35 cellular contexts compared by ENCODE assay signal in genomic region chr11:28459912-28460311, GRCh38.
"Had no signal": no experiment of that assay in that cellular context is flagged by ENCODE, and none has a peak within 500 bp of the region (broad histone marks: within the 10 kb centered on the region; RNA-seq: fewer than 3 reads in every experiment).

No MANE protein-coding gene starts in this region.

- FAIRE-seq: astrocyte, TTC549 had no signal

- H3K36me3 ChIP-seq: adrenal gland, brain microvascular endothelial cell, breast epithelium had no signal

- H3K4me3 ChIP-seq: adrenal gland, body of pancreas, breast epithelium had no signal

- H3K9me3 ChIP-seq: adrenal gland, body of pancreas, breast epithelium had no signal

- ATAC-seq: activated CD4-positive, alpha-beta T cell treated with anti-CD3 and anti-CD28 coated beads for 36 hours; activated CD4-positive, CD25-positive, alpha-beta regulatory T cell treated with anti-CD3 and anti-CD28 coated beads, Interleukin-2, amount 50 U/mL, for 24 hours; activated CD8-positive, alpha-beta memory T cell treated with anti-CD3 and anti-CD28 coated beads, Interleukin-2, amount 10 ng/mL, durations not matched to agents 7 days and 5 days; activated CD8-positive, alpha-beta T cell treated with anti-CD3 and anti-CD28 coated beads, Interleukin-2, amount 10 ng/mL, durations not matched to agents 7 days and 5 days; activated naive CD4-positive, alpha-beta T cell treated with anti-CD3 and anti-CD28 coated beads, Interleukin-2, amount 50 U/mL, for 72 hours; activated T-helper 17 cell treated with anti-CD3 and anti-CD28 coated beads, Interleukin-2, amount 50 U/mL, for 72 hours; body of pancreas had no signal

- H3K4me1 ChIP-seq: adrenal gland, body of pancreas, breast epithelium had no signal

- DNase-seq: activated CD4-positive, alpha-beta memory T cell treated with anti-CD3 and anti-CD28 coated beads, Interleukin-2, amount 10 ng/mL, durations not matched to agents 7 days and 5 days; activated CD4-positive, alpha-beta T cell treated with anti-CD3 and anti-CD28 coated beads for 1 hour; activated CD4-positive, alpha-beta T cell treated with anti-CD3 and anti-CD28 coated beads for 36 hours; activated CD4-positive, alpha-beta T cell treated with anti-CD3 and anti-CD28 coated beads for 48 hours; activated CD4-positive, alpha-beta T cell treated with anti-CD3 and anti-CD28 coated beads, Interleukin-2, amount 10 ng/mL, durations not matched to agents 7 days and 5 days; activated CD4-positive, alpha-beta T cell treated with anti-CD3 and anti-CD28 coated beads, Interleukin-2, amount 50 U/mL, for 48 hours; activated CD4-positive, CD25-positive, alpha-beta regulatory T cell; activated CD8-positive, alpha-beta memory T cell treated with anti-CD3 and anti-CD28 coated beads for 24 hours; activated CD8-positive, alpha-beta memory T cell treated with anti-CD3 and anti-CD28 coated beads, Interleukin-2, amount 10 ng/mL, durations not matched to agents 7 days and 5 days; activated CD8-positive, alpha-beta memory T cell treated with anti-CD3 and anti-CD28 coated beads, Interleukin-2, amount 50 U/mL, for 48 hours; activated CD8-positive, alpha-beta T cell treated with anti-CD3 and anti-CD28 coated beads, Interleukin-2, amount 10 ng/mL, durations not matched to agents 7 days and 5 days; activated effector memory CD4-positive, alpha-beta T cell treated with anti-CD3 and anti-CD28 coated beads, Interleukin-2, amount 50 U/mL, for 16 hours; activated gamma-delta T cell treated with Interleukin-2 at 50 U/mL for 16 hours; activated naive CD4-positive, alpha-beta T cell; activated naive CD4-positive, alpha-beta T cell treated with anti-CD3 and anti-CD28 coated beads for 36 hours; activated naive CD4-positive, alpha-beta T cell treated with anti-CD3 and anti-CD28 coated beads, Interleukin-2, amount 50 U/mL, for 16 hours; activated naive CD8-positive, alpha-beta T cell treated with anti-CD3 and anti-CD28 coated beads for 36 hours; activated T-cell treated with anti-CD3 and anti-CD28 coated beads, Interleukin-2, amount 50 U/mL, for 24 hours; activated T-cell treated with anti-CD3 and anti-CD28 coated beads, Interleukin-2, amount 50 U/mL, for 48 hours; adrenal gland; amniotic stem cell; aorta; body of pancreas; brain microvascular endothelial cell; central memory CD4-positive, alpha-beta T cell; T-helper 1 cell; T-helper 2 cell; T-helper 9 cell had no signal

- H3K27me3 ChIP-seq: adrenal gland, body of pancreas, brain microvascular endothelial cell, breast epithelium had no signal

- H3K27ac ChIP-seq: adrenal gland, body of pancreas, brain microvascular endothelial cell, breast epithelium, VCaP had no signal
